ENCODE assay signal across 19 cellular contexts in genomic region chr3:106006001-106006400, GRCh38.
DNase-seq lines count a peak whose midpoint lies in the region; FAIRE-seq and TF ChIP-seq lines count a peak whose summit lies in the region.
"Had no signal": no experiment of that assay in that cellular context is flagged by ENCODE, and none has a peak within 500 bp of the region (broad histone marks: within the 10 kb centered on the region; RNA-seq: fewer than 3 reads in every experiment).

No MANE protein-coding gene starts in this region.

- 76 to 80% methylated on average over 5 of the region's 5 CpGs for WGBS in sigmoid colon, 2 donors

- H3K9ac ChIP-seq in keratinocyte (ENCODE audit: control insufficient read depth, extremely low read depth, insufficient read depth, low read length), result no peak overlapping the region

- BruUV-seq in Caco-2 (replicated peaks; lab: Mats Ljungman, UMichigan), result no TSS peak

- no peaks in the 10 kb centered on the region for H3K27me3 ChIP-seq in keratinocyte (ENCODE audit: control insufficient read depth, extremely low read depth, insufficient read depth, low read length)
- H3K27me3 ChIP-seq in Caco-2 (replicated peaks; ENCODE audit: control insufficient read depth, insufficient read depth, low read length), result no peaks in the 10 kb centered on the region
- no peaks in the 10 kb centered on the region for H3K27me3 ChIP-seq in sigmoid colon

- no peaks in the 10 kb centered on the region for H3K36me3 ChIP-seq in keratinocyte (ENCODE audit: control insufficient read depth in 2 of 2, extremely low read depth in 1 of 2, insufficient read depth in 2 of 2, low read length in 2 of 2)
- no peaks in the 10 kb centered on the region for H3K36me3 ChIP-seq in Caco-2 (ENCODE audit: control insufficient read depth, insufficient read depth, low read length)
- H3K36me3 ChIP-seq in sigmoid colon, result no peaks in the 10 kb centered on the region

- DNase-seq in A172 (ENCODE audit: low spot score), result peak; percentile 80
- peak; percentile 99 for DNase-seq in HS-5 (ENCODE audit: low read depth)
- DNase-seq in astrocyte of the spinal cord (ENCODE audit: low read depth, low spot score), result peak; percentile 29
- DNase-seq in keratinocyte (ENCODE audit: low read depth, low spot score), result peak; percentile 90
- DNase-seq in activated CD4-positive, CD25-positive, alpha-beta regulatory T cell treated with anti-CD3 and anti-CD28 coated beads, Interleukin-2, amount 50 U/mL, for 72 hours, result no peak
- DNase-seq in stimulated activated CD4-positive, alpha-beta T cell treated with anti-CD3 and anti-CD28 coated beads, Interleukin-2, amount 100 ng/mL, for 48 hours, result no peak
- no peak for DNase-seq in Caco-2
- DNase-seq in sigmoid colon, result no peak
- DNase-seq: dermis blood vessel endothelial cell; DMS79; kidney glomerular epithelial cell; NCI-H1694 treated with DMSO at 0.1 percent for 48 hours; NCI-H69; SIG-M5; stimulated activated CD4-positive, alpha-beta T cell treated with anti-CD3 and anti-CD28 coated beads, Interleukin-15, amount 100 ng/mL, for 24 hours had no signal

- no peak overlapping the region for H3K27ac Mint-ChIP-seq in Caco-2 (ENCODE audit: unreplicated experiment)
- H3K27ac Mint-ChIP-seq: activated naive CD8-positive, alpha-beta T cell; type B pancreatic cell had no signal

- no peaks in the 10 kb centered on the region for H3K4me1 Mint-ChIP-seq in Caco-2 (ENCODE audit: low read depth, unreplicated experiment)

- H3K4me1 ChIP-seq in keratinocyte (ENCODE audit: control insufficient read depth, extremely low read depth, insufficient read depth, low read length), result peaks cover 23% of the 10 kb centered on the region
- H3K4me1 ChIP-seq in Caco-2, result no peaks in the 10 kb centered on the region
- H3K4me1 ChIP-seq in sigmoid colon, result no peaks in the 10 kb centered on the region

- TF ChIP-seq EP300 in sigmoid colon (IDR thresholded peaks at IDR 0.05), result no peak

- FAIRE-seq in keratinocyte (lab: Jason Lieb, UNC), result peak; percentile 83

- in situ Hi-C loops in astrocyte of the spinal cord (cut with HindIII; ENCODE audit: low sequenced_read_pairs), result no loop called here

- H3K4me2 ChIP-seq in keratinocyte (ENCODE audit: control insufficient read depth, extremely low read depth, insufficient read depth, low read depth, low read length), result peak overlapping the region; percentile 22
- H3K4me2 ChIP-seq: A549 had no signal

- no peaks in the 10 kb centered on the region for H3K9me3 Mint-ChIP-seq in Caco-2 (ENCODE audit: unreplicated experiment)

- H3K79me2 ChIP-seq in keratinocyte (ENCODE audit: control insufficient read depth, insufficient read depth, low read length), result no peaks in the 10 kb centered on the region

- H2AFZ ChIP-seq in keratinocyte (ENCODE audit: control insufficient read depth, low read length), result peak overlapping the region; percentile 20

- TF ChIP-seq CTCF in astrocyte of the spinal cord (IDR thresholded peaks at IDR 0.05; ENCODE audit: low read depth, low read length), result no peak
- TF ChIP-seq CTCF in keratinocyte (optimal IDR thresholded peaks at IDR 0.05 in 1 of 3, IDR thresholded peaks at IDR 0.05 in 1 of 3, conservative IDR thresholded peaks at IDR 0.05 in 1 of 3; ENCODE audit: extremely low read depth in 1 of 3, insufficient read depth in 2 of 3, low read length in 3 of 3), result no peak
- TF ChIP-seq CTCF in Caco-2 (IDR thresholded peaks at IDR 0.05; ENCODE audit: insufficient read depth in 1 of 2, low read depth in 1 of 2, low read length in 1 of 2, severe bottlenecking in 1 of 2, unreplicated experiment in 1 of 2), result no peak
- TF ChIP-seq CTCF in sigmoid colon (IDR thresholded peaks at IDR 0.05), result no peak

- intact Hi-C loops in Caco-2 (cut with micrococcal nuclease; ENCODE audit: unreplicated experiment) (no loop called here), sigmoid colon (cut with DNase I) (no loop called here)

- H3K27ac ChIP-seq in keratinocyte (ENCODE audit: control insufficient read depth, insufficient read depth, low read length), result peak overlapping the region; percentile 84
- no peak overlapping the region for H3K27ac ChIP-seq in sigmoid colon
- H3K27ac ChIP-seq: A549, VCaP had no signal

- no peaks in the 10 kb centered on the region for H3K9me3 ChIP-seq in keratinocyte (ENCODE audit: control insufficient read depth, low read depth, low read length)
- no peaks in the 10 kb centered on the region for H3K9me3 ChIP-seq in Caco-2
- no peaks in the 10 kb centered on the region for H3K9me3 ChIP-seq in sigmoid colon
- H3K9me3 ChIP-seq: A549 had no signal

- H3K4me3 ChIP-seq in astrocyte of the spinal cord (ENCODE audit: low read depth, low read length) (no peak overlapping the region), keratinocyte (ENCODE audit: control insufficient read depth in 2 of 3, extremely low read depth in 1 of 3, insufficient read depth in 2 of 3, low read depth in 1 of 3, low read length in 3 of 3) (no peak overlapping the region), Caco-2 (ENCODE audit: low read depth, low read length) (no peak overlapping the region), sigmoid colon (no peak overlapping the region)
- H3K4me3 ChIP-seq: A549 had no signal

- CTCF ChIA-PET in Caco-2 (lab: Charles Lee), result no interaction called here

- H3K36me3 Mint-ChIP-seq in Caco-2 (ENCODE audit: insufficient read depth, unreplicated experiment), result no peaks in the 10 kb centered on the region
- H3K36me3 Mint-ChIP-seq: type B pancreatic cell had no signal

- no peaks in the 10 kb centered on the region for H3K27me3 Mint-ChIP-seq in Caco-2 (ENCODE audit: insufficient read depth, unreplicated experiment)
- H3K27me3 Mint-ChIP-seq: activated naive CD8-positive, alpha-beta T cell; type B pancreatic cell had no signal

- POLR2A ChIA-PET in Caco-2 (lab: Charles Lee), result no interaction called here

- dilution Hi-C loops in keratinocyte (cut with MboI; ENCODE audit: extremely low pct_ligation_motif_present, low sequenced_read_pairs), result no loop called here

- H4K20me1 ChIP-seq in keratinocyte (ENCODE audit: control insufficient read depth, extremely low read depth, insufficient read depth, low read length), result no peaks in the 10 kb centered on the region

- no peaks in the 10 kb centered on the region for H3K9me1 ChIP-seq in keratinocyte (ENCODE audit: control insufficient read depth, extremely low read depth, insufficient read depth, low read length)

- TF ChIP-seq POLR2A in sigmoid colon (IDR thresholded peaks at IDR 0.05), result no peak

- no peak overlapping the region for H3K4me3 Mint-ChIP-seq in Caco-2 (ENCODE audit: unreplicated experiment)
- H3K4me3 Mint-ChIP-seq: activated naive CD8-positive, alpha-beta T cell; type B pancreatic cell had no signal

Comparison
In these comparisons a context has a peak if more than half of its experiments do, and no peak if none do; other contexts are left out.
1. DNase-seq: peak in A172 (single experiment), HS-5 (single experiment), astrocyte of the spinal cord (single experiment) and keratinocyte (single experiment); none in activated CD4-positive, CD25-positive, alpha-beta regulatory T cell treated with anti-CD3 and anti-CD28 coated beads, Interleukin-2, amount 50 U/mL, for 72 hours (single experiment), stimulated activated CD4-positive, alpha-beta T cell treated with anti-CD3 and anti-CD28 coated beads, Interleukin-2, amount 100 ng/mL, for 48 hours (0 of 2), Caco-2 (0 of 2) and sigmoid colon (single experiment).